In genomic region chr20:17797163-17797562, GRCh38 we compare ENCODE assay signal across 19 cellular contexts.
DNase-seq lines count a peak whose midpoint lies in the region; ATAC-seq and TF ChIP-seq lines count a peak whose summit lies in the region.
"Had no signal": no experiment of that assay in that cellular context is flagged by ENCODE, and none has a peak within 500 bp of the region (broad histone marks: within the 10 kb centered on the region; RNA-seq: fewer than 3 reads in every experiment).

No MANE protein-coding gene starts in this region.

- CTCF ChIA-PET in activated CD8-positive, alpha-beta T cell treated with anti-CD3 and anti-CD28 coated beads for 36 hours (lab: Charles Lee) = no interaction called here
- CTCF ChIA-PET in activated CD8-positive, alpha-beta T cell treated with anti-CD3 and anti-CD28 coated beads, Interleukin-2, amount 10 ng/mL, durations not matched to agents 7 days and 5 days (lab: Charles Lee) = interaction anchor here (1.0 kb wide), 1 partner anchor 142 kb away, joined by 3 read pairs; no protein-coding TSS in a partner anchor
- CTCF ChIA-PET in IMR-90 (lab: Yijun Ruan, JAX) = no interaction called here
- CTCF ChIA-PET in activated CD4-positive, alpha-beta memory T cell treated with anti-CD3 and anti-CD28 coated beads, Interleukin-2, amount 10 ng/mL, durations not matched to agents 7 days and 5 days (lab: Charles Lee) = no interaction called here

- intact Hi-C loops in activated CD8-positive, alpha-beta T cell treated with anti-CD3 and anti-CD28 coated beads for 36 hours (cut with micrococcal nuclease) = no loop called here
- intact Hi-C loops in IMR-90 (cut with micrococcal nuclease) = no loop called here

- H3K27ac Mint-ChIP-seq in activated CD8-positive, alpha-beta T cell treated with anti-CD3 and anti-CD28 coated beads for 36 hours = no peak overlapping the region
- H3K27ac Mint-ChIP-seq in activated CD8-positive, alpha-beta T cell treated with anti-CD3 and anti-CD28 coated beads, Interleukin-2, amount 10 ng/mL, durations not matched to agents 7 days and 5 days = no peak overlapping the region
- no peak overlapping the region for H3K27ac Mint-ChIP-seq in activated CD4-positive, alpha-beta memory T cell treated with anti-CD3 and anti-CD28 coated beads, Interleukin-2, amount 10 ng/mL, durations not matched to agents 7 days and 5 days
- H3K27ac Mint-ChIP-seq: B cell had no signal

- peak; percentile 26 for DNase-seq in activated CD8-positive, alpha-beta T cell treated with anti-CD3 and anti-CD28 coated beads for 36 hours
- no peak for DNase-seq in activated CD8-positive, alpha-beta T cell treated with anti-CD3 and anti-CD28 coated beads, Interleukin-2, amount 10 ng/mL, durations not matched to agents 7 days and 5 days
- no peak for DNase-seq in IMR-90
- DNase-seq in astrocyte of the hippocampus (ENCODE audit: low read depth, low spot score) = peak; percentile 21
- DNase-seq in trophoblast cell = peak; percentile 30 to 31
- DNase-seq in activated CD4-positive, alpha-beta memory T cell treated with anti-CD3 and anti-CD28 coated beads, Interleukin-2, amount 10 ng/mL, durations not matched to agents 7 days and 5 days = no peak
- no peak for DNase-seq in activated T-cell treated with anti-CD3 and anti-CD28 coated beads for 4 hours
- DNase-seq: GDM1, GM23248, KBM-7, NCI-H1694 treated with DMSO at 0.1 percent for 48 hours, NCI-H226, NCI-H524, SIG-M5 had no signal

- no peaks in the 10 kb centered on the region for H3K79me1 ChIP-seq in IMR-90 (ENCODE audit: low read depth in 1 of 2, low read length in 2 of 2)
- no peaks in the 10 kb centered on the region for H3K79me1 ChIP-seq in trophoblast cell (ENCODE audit: low read length)

- no peaks in the 10 kb centered on the region for H3K36me3 ChIP-seq in IMR-90 (ENCODE audit: control insufficient read depth, insufficient read depth, low read length)
- no peaks in the 10 kb centered on the region for H3K36me3 ChIP-seq in trophoblast cell (ENCODE audit: control insufficient read depth in 1 of 2, insufficient read depth in 2 of 2, low read length in 2 of 2)

- H2BK12ac ChIP-seq in trophoblast cell (ENCODE audit: low read length) = no peak overlapping the region

- peaks cover 29% of the 10 kb centered on the region for H3K27me3 Mint-ChIP-seq in activated CD8-positive, alpha-beta T cell treated with anti-CD3 and anti-CD28 coated beads for 36 hours
- H3K27me3 Mint-ChIP-seq in activated CD8-positive, alpha-beta T cell treated with anti-CD3 and anti-CD28 coated beads, Interleukin-2, amount 10 ng/mL, durations not matched to agents 7 days and 5 days (ENCODE audit: low read depth) = peaks cover 24% of the 10 kb centered on the region
- peaks cover 18% of the 10 kb centered on the region for H3K27me3 Mint-ChIP-seq in activated CD4-positive, alpha-beta memory T cell treated with anti-CD3 and anti-CD28 coated beads, Interleukin-2, amount 10 ng/mL, durations not matched to agents 7 days and 5 days

- H2AK5ac ChIP-seq in IMR-90 (ENCODE audit: low read depth, low read length) (no peak overlapping the region), trophoblast cell (ENCODE audit: low read length) (no peak overlapping the region)

- WGBS in IMR-90 (ENCODE audit: extremely low coverage in 2 of 2, insufficient read length in 1 of 2), 2 experiments = no CpG with 5 or more reads among the region's 3 CpGs
- no CpG with 5 or more reads among the region's 3 CpGs for WGBS in trophoblast cell (ENCODE audit: extremely low coverage, insufficient coverage, insufficient read length)

- H2BK15ac ChIP-seq in IMR-90 (ENCODE audit: low read depth, low read length) = no peak overlapping the region

- H3K79me2 ChIP-seq in trophoblast cell (ENCODE audit: control insufficient read depth, insufficient read depth, low read length, poor library complexity) = no peaks in the 10 kb centered on the region

- H3K18ac ChIP-seq in IMR-90 (ENCODE audit: low read depth, low read length) = no peak overlapping the region
- H3K18ac ChIP-seq in trophoblast cell (ENCODE audit: low read length) = no peak overlapping the region

- H4K8ac ChIP-seq in IMR-90 (ENCODE audit: low read depth in 2 of 2, low read length in 2 of 2) (no peak overlapping the region), trophoblast cell (ENCODE audit: low read depth, low read length) (no peak overlapping the region)

- H2AFZ ChIP-seq in IMR-90 (replicated peaks; ENCODE audit: low read length, poor library complexity) (no peak overlapping the region), trophoblast cell (ENCODE audit: insufficient read depth, low read length, poor library complexity) (no peak overlapping the region)
- H2AFZ ChIP-seq: GM23248, PC-9 had no signal

- H3K9ac ChIP-seq in IMR-90 (ENCODE audit: low read depth, low read length) = no peak overlapping the region
- H3K9ac ChIP-seq in trophoblast cell (ENCODE audit: low read length) = no peak overlapping the region
- H3K9ac ChIP-seq: GM23248 had no signal

- TF ChIP-seq POLR2A in IMR-90 (IDR thresholded peaks at IDR 0.05; ENCODE audit: low read depth, low read length) = no peak

- H3K4me1 Mint-ChIP-seq in activated CD8-positive, alpha-beta T cell treated with anti-CD3 and anti-CD28 coated beads for 36 hours (ENCODE audit: low read depth) = peaks cover 2% of the 10 kb centered on the region
- no peaks in the 10 kb centered on the region for H3K4me1 Mint-ChIP-seq in activated CD8-positive, alpha-beta T cell treated with anti-CD3 and anti-CD28 coated beads, Interleukin-2, amount 10 ng/mL, durations not matched to agents 7 days and 5 days (ENCODE audit: low read depth)
- no peaks in the 10 kb centered on the region for H3K4me1 Mint-ChIP-seq in activated CD4-positive, alpha-beta memory T cell treated with anti-CD3 and anti-CD28 coated beads, Interleukin-2, amount 10 ng/mL, durations not matched to agents 7 days and 5 days
- H3K4me1 Mint-ChIP-seq: B cell had no signal

- H4K20me1 ChIP-seq in IMR-90 (ENCODE audit: insufficient read depth, low read length) = no peaks in the 10 kb centered on the region

- no TSS peak for BruUV-seq in IMR-90 (replicated peaks; lab: Mats Ljungman, UMichigan)

- H2BK120ac ChIP-seq in IMR-90 (ENCODE audit: low read depth, low read length) (peak overlapping the region; percentile 34; the same call in 1 of the 2 replicates), trophoblast cell (ENCODE audit: insufficient read depth, low read length, poor library complexity) (no peak overlapping the region)

- H3K4me2 ChIP-seq in IMR-90 (ENCODE audit: low read depth, low read length) (no peak overlapping the region), trophoblast cell (ENCODE audit: low read length) (no peak overlapping the region)
- H3K4me2 ChIP-seq: PC-9 had no signal

- POLR2A ChIA-PET in activated CD8-positive, alpha-beta T cell treated with anti-CD3 and anti-CD28 coated beads for 36 hours (lab: Charles Lee) = no interaction called here
- POLR2A ChIA-PET in activated CD8-positive, alpha-beta T cell treated with anti-CD3 and anti-CD28 coated beads, Interleukin-2, amount 10 ng/mL, durations not matched to agents 7 days and 5 days (lab: Charles Lee) = no interaction called here
- POLR2A ChIA-PET in IMR-90 (lab: Charles Lee; ENCODE audit: unreplicated experiment) = no interaction called here
- POLR2A ChIA-PET in activated CD4-positive, alpha-beta memory T cell treated with anti-CD3 and anti-CD28 coated beads, Interleukin-2, amount 10 ng/mL, durations not matched to agents 7 days and 5 days (lab: Charles Lee) = no interaction called here

- no peak overlapping the region for H4K12ac ChIP-seq in trophoblast cell (ENCODE audit: low read depth, low read length)

- dilution Hi-C loops in IMR-90 (cut with HindIII; ENCODE audit: low sequenced_read_pairs, unreplicated experiment) = no loop called here

- no peak overlapping the region for H3K56ac ChIP-seq in IMR-90 (ENCODE audit: extremely low read depth, insufficient read depth, low read length)

- H4K5ac ChIP-seq in IMR-90 (ENCODE audit: low read depth, low read length) = no peak overlapping the region

- in situ Hi-C loops in IMR-90 (cut with MboI; ENCODE audit: low sequenced_read_pairs) = no loop called here

- H3K14ac ChIP-seq in IMR-90 (replicated peaks; ENCODE audit: low read depth, low read length) = no peak overlapping the region
- H3K14ac ChIP-seq in trophoblast cell (ENCODE audit: low read length) = no peak overlapping the region

- H3K4ac ChIP-seq in IMR-90 (ENCODE audit: low read depth, low read length) = no peak overlapping the region
- no peak overlapping the region for H3K4ac ChIP-seq in trophoblast cell (ENCODE audit: low read depth, low read length)

- ATAC-seq in activated CD8-positive, alpha-beta T cell treated with anti-CD3 and anti-CD28 coated beads for 36 hours = peak; percentile 39
- ATAC-seq in activated CD8-positive, alpha-beta T cell treated with anti-CD3 and anti-CD28 coated beads, Interleukin-2, amount 10 ng/mL, durations not matched to agents 7 days and 5 days = no peak
- peak; percentile 55 for ATAC-seq in IMR-90 (ENCODE audit: low read depth)
- ATAC-seq in HG02981 (IDR thresholded peaks at IDR 0.05; ENCODE audit: unreplicated experiment) = no peak
- ATAC-seq: HCT116 had no signal

- H3K27ac ChIP-seq in IMR-90 (ENCODE audit: insufficient read depth, low read length) (no peak overlapping the region), trophoblast cell (ENCODE audit: low read depth, low read length) (no peak overlapping the region)
- H3K27ac ChIP-seq: GM23248, PC-9, RWPE1 had no signal

- H3K36me3 Mint-ChIP-seq in activated CD8-positive, alpha-beta T cell treated with anti-CD3 and anti-CD28 coated beads for 36 hours (ENCODE audit: low read depth) = no peaks in the 10 kb centered on the region
- H3K36me3 Mint-ChIP-seq in activated CD8-positive, alpha-beta T cell treated with anti-CD3 and anti-CD28 coated beads, Interleukin-2, amount 10 ng/mL, durations not matched to agents 7 days and 5 days (ENCODE audit: low read depth) = no peaks in the 10 kb centered on the region
- H3K36me3 Mint-ChIP-seq in activated CD4-positive, alpha-beta memory T cell treated with anti-CD3 and anti-CD28 coated beads, Interleukin-2, amount 10 ng/mL, durations not matched to agents 7 days and 5 days (ENCODE audit: low read depth) = no peaks in the 10 kb centered on the region

- no peaks in the 10 kb centered on the region for H3K9me3 Mint-ChIP-seq in activated CD8-positive, alpha-beta T cell treated with anti-CD3 and anti-CD28 coated beads for 36 hours
- H3K9me3 Mint-ChIP-seq in activated CD8-positive, alpha-beta T cell treated with anti-CD3 and anti-CD28 coated beads, Interleukin-2, amount 10 ng/mL, durations not matched to agents 7 days and 5 days (ENCODE audit: insufficient read depth) = no peaks in the 10 kb centered on the region
- peaks cover 2% of the 10 kb centered on the region for H3K9me3 Mint-ChIP-seq in activated CD4-positive, alpha-beta memory T cell treated with anti-CD3 and anti-CD28 coated beads, Interleukin-2, amount 10 ng/mL, durations not matched to agents 7 days and 5 days

- peaks cover 8% of the 10 kb centered on the region; the same call in 1 of the 2 replicates for H3K9me3 ChIP-seq in IMR-90 (ENCODE audit: control insufficient read depth, insufficient read depth, low read length)
- peaks cover 9% of the 10 kb centered on the region for H3K9me3 ChIP-seq in trophoblast cell (ENCODE audit: insufficient read depth, low read depth, low read length)

- peaks cover 5% of the 10 kb centered on the region; the same call in 1 of the 2 replicates for H3K9me1 ChIP-seq in IMR-90 (ENCODE audit: insufficient read depth, low read length)

- H4K91ac ChIP-seq in IMR-90 (ENCODE audit: insufficient read depth, low read depth, low read length) (no peak overlapping the region), trophoblast cell (ENCODE audit: low read depth, low read length) (no peak overlapping the region)

- H2BK20ac ChIP-seq in IMR-90 (ENCODE audit: low read depth, low read length) = 0 out of 2 replicates have a peak overlapping the region, but pooled peaks have one; percentile 18

- no peak overlapping the region for H3K23ac ChIP-seq in IMR-90 (ENCODE audit: low read depth, low read length)
- no peak overlapping the region for H3K23ac ChIP-seq in trophoblast cell (ENCODE audit: low read length)

- H2AK9ac ChIP-seq in IMR-90 (replicated peaks; ENCODE audit: low read depth, low read length, poor library complexity) = no peak overlapping the region

- TF ChIP-seq CTCF in activated CD8-positive, alpha-beta T cell treated with anti-CD3 and anti-CD28 coated beads for 36 hours (IDR thresholded peaks at IDR 0.05) = no peak
- TF ChIP-seq CTCF in IMR-90 (conservative IDR thresholded peaks at IDR 0.05; ENCODE audit: low read depth, low read length) = no peak

- no peak overlapping the region for H3K4me3 Mint-ChIP-seq in activated CD8-positive, alpha-beta T cell treated with anti-CD3 and anti-CD28 coated beads for 36 hours
- H3K4me3 Mint-ChIP-seq in activated CD8-positive, alpha-beta T cell treated with anti-CD3 and anti-CD28 coated beads, Interleukin-2, amount 10 ng/mL, durations not matched to agents 7 days and 5 days = no peak overlapping the region
- H3K4me3 Mint-ChIP-seq in activated CD4-positive, alpha-beta memory T cell treated with anti-CD3 and anti-CD28 coated beads, Interleukin-2, amount 10 ng/mL, durations not matched to agents 7 days and 5 days = no peak overlapping the region
- H3K4me3 Mint-ChIP-seq: B cell had no signal

- H2BK5ac ChIP-seq in IMR-90 (ENCODE audit: low read depth, low read length, poor library complexity, severe bottlenecking) (no peak overlapping the region), trophoblast cell (ENCODE audit: low read depth, low read length, poor library complexity) (no peak overlapping the region)

- H3K27me3 ChIP-seq in IMR-90 (ENCODE audit: control insufficient read depth, insufficient read depth, low read length) = peaks cover 2% of the 10 kb centered on the region; the same call in 1 of the 2 replicates
- no peaks in the 10 kb centered on the region for H3K27me3 ChIP-seq in trophoblast cell (ENCODE audit: insufficient read depth, low read length)

- TF ChIP-seq RAD21 in IMR-90 (IDR thresholded peaks at IDR 0.05; ENCODE audit: low read length) = no peak

- H3K4me1 ChIP-seq in IMR-90 (ENCODE audit: control insufficient read depth, insufficient read depth, low read length) (peaks cover 2% of the 10 kb centered on the region; the same call in 1 of the 2 replicates), trophoblast cell (ENCODE audit: control insufficient read depth in 1 of 2, insufficient read depth in 2 of 2, low read length in 2 of 2) (no peaks in the 10 kb centered on the region)

- no peak overlapping the region for H3K4me3 ChIP-seq in IMR-90 (ENCODE audit: insufficient read depth, low read depth, low read length)
- no peak overlapping the region for H3K4me3 ChIP-seq in trophoblast cell (ENCODE audit: low read depth, low read length)
- H3K4me3 ChIP-seq: GM23248, PC-9 had no signal

Comparison
In these comparisons a context has a peak if more than half of its experiments do, and no peak if none do; other contexts are left out.
1. ATAC-seq: peak in activated CD8-positive, alpha-beta T cell treated with anti-CD3 and anti-CD28 coated beads for 36 hours (single experiment) and IMR-90 (single experiment); none in activated CD8-positive, alpha-beta T cell treated with anti-CD3 and anti-CD28 coated beads, Interleukin-2, amount 10 ng/mL, durations not matched to agents 7 days and 5 days (single experiment) and HG02981 (single experiment).
2. DNase-seq: peak in activated CD8-positive, alpha-beta T cell treated with anti-CD3 and anti-CD28 coated beads for 36 hours (single experiment), astrocyte of the hippocampus (single experiment) and trophoblast cell (2 of 2); none in activated CD8-positive, alpha-beta T cell treated with anti-CD3 and anti-CD28 coated beads, Interleukin-2, amount 10 ng/mL, durations not matched to agents 7 days and 5 days (single experiment), IMR-90 (single experiment), activated CD4-positive, alpha-beta memory T cell treated with anti-CD3 and anti-CD28 coated beads, Interleukin-2, amount 10 ng/mL, durations not matched to agents 7 days and 5 days (single experiment) and activated T-cell treated with anti-CD3 and anti-CD28 coated beads for 4 hours (single experiment).